ENCODE assay signal across 27 cellular contexts in genomic region chr22:20972933-20973577, GRCh38. TPM values are rescaled to one million over a fixed set of nuclear protein-coding genes. Genes with fewer than 3 reads are reported as not detected.
"Had no signal": no experiment of that assay in that cellular context is flagged by ENCODE, and none has a peak within 500 bp of the region (broad histone marks: within the 10 kb centered on the region; RNA-seq: fewer than 3 reads in every experiment).

No MANE protein-coding gene starts in this region.

- H3K4me3 Mint-ChIP-seq: activated CD4-positive, alpha-beta memory T cell treated with anti-CD3 and anti-CD28 coated beads for 36 hours; activated CD4-positive, alpha-beta T cell treated with anti-CD3 and anti-CD28 coated beads, Interleukin-2, amount 10 ng/mL, durations not matched to agents 24 days and 14 days; activated naive CD4-positive, alpha-beta T cell treated with anti-CD3 and anti-CD28 coated beads, Interleukin-2, amount 10 ng/mL, durations not matched to agents 7 days and 5 days; activated naive CD8-positive, alpha-beta T cell treated with anti-CD3 and anti-CD28 coated beads, Interleukin-2, amount 10 ng/mL, durations not matched to agents 7 days and 5 days; activated T-helper 1 cell treated with anti-CD3 and anti-CD28 coated beads, Interleukin-12 subunit alpha, Interleukin-12 subunit beta, Interleukin-2, Interleukin-4 antibody, amounts not matched to agents 30 ng/mL and 10 ng/mL and 1 ng/mL, durations not matched to agents 14 hours and 24 hours and 36 hours; endodermal cell; nephron progenitor cell; T-helper 1 cell treated with Interleukin-12 subunit alpha and Interleukin-12 subunit beta and Interleukin-4 antibody, amounts not matched to agents 30 μg/mL and 1 μg/mL, for 36 hours had no signal

- H3K4me2 ChIP-seq: smooth muscle cell had no signal

- H3K9me3 ChIP-seq: ascending aorta had no signal

- H3K27me3 Mint-ChIP-seq: activated CD4-positive, alpha-beta T cell treated with anti-CD3 and anti-CD28 coated beads, Interleukin-2, amount 10 ng/mL, durations not matched to agents 24 days and 14 days; activated naive CD8-positive, alpha-beta T cell treated with anti-CD3 and anti-CD28 coated beads, Interleukin-2, amount 10 ng/mL, durations not matched to agents 7 days and 5 days had no signal

- DNase-seq: activated CD4-positive, alpha-beta memory T cell treated with anti-CD3 and anti-CD28 coated beads for 36 hours; activated CD4-positive, alpha-beta T cell treated with anti-CD3 and anti-CD28 coated beads, Interleukin-2, amount 10 ng/mL, durations not matched to agents 24 days and 14 days; activated CD4-positive, CD25-positive, alpha-beta regulatory T cell treated with anti-CD3 and anti-CD28 coated beads, Interleukin-2, amount 50 U/mL, for 72 hours; activated CD8-positive, alpha-beta memory T cell treated with anti-CD3 and anti-CD28 coated beads, Interleukin-2, amount 50 U/mL, for 4 hours; activated effector memory CD4-positive, alpha-beta T cell treated with anti-CD3 and anti-CD28 coated beads, Interleukin-2, amount 50 U/mL, for 16 hours; activated naive CD4-positive, alpha-beta T cell treated with anti-CD3 and anti-CD28 coated beads, Interleukin-2, amount 10 ng/mL, durations not matched to agents 7 days and 5 days; activated naive CD8-positive, alpha-beta T cell treated with anti-CD3 and anti-CD28 coated beads, Interleukin-2, amount 10 ng/mL, durations not matched to agents 7 days and 5 days; activated T-cell treated with anti-CD3 and anti-CD28 coated beads, Interleukin-2, amount 50 U/mL, for 1 hour; endodermal cell; head of caudate nucleus; hippocampal formation; left cardiac atrium; mammary epithelial cell; nephron progenitor cell; occipital lobe; stimulated activated CD4-positive, alpha-beta T cell treated with anti-CD3 and anti-CD28 coated beads, Interleukin-2, amount 100 ng/mL, for 24 hours; stimulated activated naive CD4-positive, alpha-beta T cell; T1000 had no signal

- H3K4me3 ChIP-seq: ascending aorta, smooth muscle cell, tibial nerve had no signal

- H3K27me3 ChIP-seq: ascending aorta, tibial nerve had no signal

- H3K4me1 ChIP-seq: ascending aorta had no signal

- H3K36me3 ChIP-seq: ascending aorta, brain microvascular endothelial cell, tibial nerve had no signal

- H3K27ac Mint-ChIP-seq: activated CD4-positive, alpha-beta memory T cell treated with anti-CD3 and anti-CD28 coated beads for 36 hours; activated CD4-positive, alpha-beta T cell treated with anti-CD3 and anti-CD28 coated beads, Interleukin-2, amount 10 ng/mL, durations not matched to agents 24 days and 14 days; activated naive CD4-positive, alpha-beta T cell treated with anti-CD3 and anti-CD28 coated beads, Interleukin-2, amount 10 ng/mL, durations not matched to agents 7 days and 5 days; activated T-helper 1 cell treated with anti-CD3 and anti-CD28 coated beads, Interleukin-12 subunit alpha, Interleukin-12 subunit beta, Interleukin-2, Interleukin-4 antibody, amounts not matched to agents 30 ng/mL and 10 ng/mL and 1 ng/mL, durations not matched to agents 14 hours and 24 hours and 36 hours; endodermal cell; nephron progenitor cell; T-helper 1 cell treated with Interleukin-12 subunit alpha and Interleukin-12 subunit beta and Interleukin-4 antibody, amounts not matched to agents 30 μg/mL and 1 μg/mL, for 36 hours had no signal

- H3K4me1 Mint-ChIP-seq: activated CD4-positive, alpha-beta T cell treated with anti-CD3 and anti-CD28 coated beads, Interleukin-2, amount 10 ng/mL, durations not matched to agents 24 days and 14 days; activated naive CD4-positive, alpha-beta T cell treated with anti-CD3 and anti-CD28 coated beads, Interleukin-2, amount 10 ng/mL, durations not matched to agents 7 days and 5 days; activated naive CD8-positive, alpha-beta T cell treated with anti-CD3 and anti-CD28 coated beads, Interleukin-2, amount 10 ng/mL, durations not matched to agents 7 days and 5 days had no signal

- ATAC-seq: esophagus mucosa had no signal

- H3K9me3 Mint-ChIP-seq: activated CD4-positive, alpha-beta memory T cell treated with anti-CD3 and anti-CD28 coated beads for 36 hours; activated CD4-positive, alpha-beta T cell treated with anti-CD3 and anti-CD28 coated beads, Interleukin-2, amount 10 ng/mL, durations not matched to agents 24 days and 14 days; activated naive CD8-positive, alpha-beta T cell treated with anti-CD3 and anti-CD28 coated beads, Interleukin-2, amount 10 ng/mL, durations not matched to agents 7 days and 5 days; naive B cell; nephron progenitor cell had no signal

- H3K36me3 Mint-ChIP-seq: activated CD4-positive, alpha-beta memory T cell treated with anti-CD3 and anti-CD28 coated beads for 36 hours; activated naive CD4-positive, alpha-beta T cell treated with anti-CD3 and anti-CD28 coated beads, Interleukin-2, amount 10 ng/mL, durations not matched to agents 7 days and 5 days; activated naive CD8-positive, alpha-beta T cell treated with anti-CD3 and anti-CD28 coated beads, Interleukin-2, amount 10 ng/mL, durations not matched to agents 7 days and 5 days; naive B cell had no signal

- FAIRE-seq: keratinocyte had no signal

- H3K27ac ChIP-seq: ascending aorta, brain microvascular endothelial cell, tibial nerve had no signal

RNA-seq across cellular contexts. Expression of gene AIFM3, which starts 6.0 kb away (rescaled TPM):
- total RNA-seq: activated CD4-positive, alpha-beta memory T cell treated with anti-CD3 and anti-CD28 coated beads for 36 hours; ascending aorta had no signal
- polyA plus RNA-seq: smooth muscle cell had no signal

RNA-seq across cellular contexts. Expression of gene P2RX6, which starts 41.9 kb away (rescaled TPM):
- total RNA-seq: activated CD4-positive, alpha-beta memory T cell treated with anti-CD3 and anti-CD28 coated beads for 36 hours; activated CD4-positive, alpha-beta T cell treated with anti-CD3 and anti-CD28 coated beads, Interleukin-2, amount 10 ng/mL, durations not matched to agents 24 days and 14 days; ascending aorta; occipital lobe had no signal
